8 cellular contexts compared by ENCODE assay signal in genomic region chr6:43667245-43668150, GRCh38. TPM values are rescaled to one million over a fixed set of nuclear protein-coding genes. Genes with fewer than 3 reads are reported as not detected.
DNase-seq lines count a peak whose midpoint lies in the region; ATAC-seq and TF ChIP-seq lines count a peak whose summit lies in the region.

No MANE protein-coding gene starts in this region.

- H3K79me2 ChIP-seq in DOHH2 (ENCODE audit: control insufficient read depth, low read length) = no peaks in the 10 kb centered on the region

- H3F3A ChIP-seq in DOHH2 (ENCODE audit: control insufficient read depth, insufficient read depth) = no peaks in the 10 kb centered on the region

- DNase-seq in NCI-H460 (ENCODE audit: extremely low read depth, low read depth) (peak; percentile 64), left kidney (ENCODE audit: low read depth, low spot score) (peak; percentile 95)
- peak; percentile 70 to 77 for DNase-seq in activated CD4-positive, alpha-beta T cell treated with anti-CD3 and anti-CD28 coated beads for 4 hours
- peak; percentile 84 for DNase-seq in stimulated activated CD4-positive, alpha-beta T cell treated with anti-CD3 and anti-CD28 coated beads, Interleukin-4, amount 100 ng/mL, for 1 hour

- no peaks in the 10 kb centered on the region for H3K9me2 ChIP-seq in DOHH2 (replicated peaks; ENCODE audit: control insufficient read depth, low read length)

- no peaks in the 10 kb centered on the region for H3K9me3 ChIP-seq in DOHH2 (ENCODE audit: control insufficient read depth, insufficient read depth, low read length)

- no peaks in the 10 kb centered on the region for H4K20me1 ChIP-seq in DOHH2 (ENCODE audit: control insufficient read depth, insufficient read depth, low read depth, low read length)

- peaks cover 14% of the 10 kb centered on the region for H3K4me1 ChIP-seq in DOHH2 (ENCODE audit: control insufficient read depth, low read length)

- peak; percentile 91 for TF ChIP-seq CTCF in DOHH2 (IDR thresholded peaks at IDR 0.05; ENCODE audit: low read depth, low read length, poor library complexity, severe bottlenecking)

- no peaks in the 10 kb centered on the region for H3K27me3 ChIP-seq in DOHH2 (ENCODE audit: control insufficient read depth, low read length)

- ATAC-seq in HG03159 (IDR thresholded peaks at IDR 0.05; ENCODE audit: unreplicated experiment) (peak; percentile 47), HG03521 (IDR thresholded peaks at IDR 0.05; ENCODE audit: unreplicated experiment) (no peak)

- H3K36me3 ChIP-seq in DOHH2 (ENCODE audit: control insufficient read depth, low read length) = peaks cover 16% of the 10 kb centered on the region

- H3K27ac ChIP-seq in DOHH2 (ENCODE audit: low read depth, low read length) = no peak overlapping the region
- peak overlapping the region; percentile 69 for H3K27ac ChIP-seq in cingulate gyrus (ENCODE audit: low read depth, low read length)

- H3K4me2 ChIP-seq in DOHH2 (ENCODE audit: low read length) = peak overlapping the region; percentile 31; the same call in 1 of the 2 replicates

- no peak overlapping the region for H3K4me3 ChIP-seq in DOHH2 (ENCODE audit: low read length)

RNA-seq across cellular contexts. Expression of gene MRPS18A, which starts 20.1 kb away (rescaled TPM):
- total RNA-seq in NCI-H460 (2014; rRNA removed; shearing (Covaris generic)) = 54.1 and 66.0 TPM in 2 replicates
- 39.3 and 42.8 TPM in 2 replicates for polyA plus RNA-seq in NCI-H460 (2014; cell fraction: nucleus; rRNA removed)

RNA-seq across cellular contexts. Expression of gene RSPH9, which starts 22.7 kb away (rescaled TPM):
- 0.42 and 0.61 TPM in 2 replicates for total RNA-seq in NCI-H460 (2014; rRNA removed; shearing (Covaris generic))
- polyA plus RNA-seq in NCI-H460 (2014; cell fraction: nucleus; rRNA removed) = not detected in 2 replicates

RNA-seq across cellular contexts. Expression of gene MAD2L1BP, which starts 31.9 kb away (rescaled TPM):
- 23.9 and 24.1 TPM in 2 replicates for total RNA-seq in NCI-H460 (2014; rRNA removed; shearing (Covaris generic))
- 17.0 and 38.5 TPM in 2 replicates for polyA plus RNA-seq in NCI-H460 (2014; cell fraction: nucleus; rRNA removed)

RNA-seq across cellular contexts. Expression of gene GTPBP2, which starts 38.4 kb away (rescaled TPM):
- total RNA-seq in NCI-H460 (2014; rRNA removed; shearing (Covaris generic)) = 121 and 144 TPM in 2 replicates
- 209 and 239 TPM in 2 replicates for polyA plus RNA-seq in NCI-H460 (2014; cell fraction: nucleus; rRNA removed)
